25 cellular contexts compared by ENCODE assay signal in genomic region chr20:58751956-58752355, GRCh38.
"Had no signal": no experiment of that assay in that cellular context is flagged by ENCODE, and none has a peak within 500 bp of the region (broad histone marks: within the 10 kb centered on the region; RNA-seq: fewer than 3 reads in every experiment).

No MANE protein-coding gene starts in this region.

- H3K27ac ChIP-seq: adrenal gland, breast epithelium, KMS-11 had no signal

- H3K9me3 Mint-ChIP-seq: activated CD4-positive, alpha-beta memory T cell treated with anti-CD3 and anti-CD28 coated beads for 36 hours; activated CD4-positive, alpha-beta T cell treated with anti-CD3 and anti-CD28 coated beads, Interleukin-2, amount 10 ng/mL, durations not matched to agents 7 days and 5 days; activated naive CD4-positive, alpha-beta T cell treated with anti-CD3 and anti-CD28 coated beads for 36 hours; activated T-cell treated with anti-CD3 and anti-CD28 coated beads, Interleukin-2, amount 50 U/mL, for 24 hours; activated T-helper 1 cell treated with anti-CD3 and anti-CD28 coated beads, Interleukin-12 subunit alpha, Interleukin-12 subunit beta, Interleukin-2, Interleukin-4 antibody, amounts not matched to agents 30 ng/mL and 10 ng/mL and 1 ng/mL, durations not matched to agents 14 hours and 24 hours and 36 hours had no signal

- H3K4me3 ChIP-seq: adrenal gland, breast epithelium had no signal

- H3K4me1 ChIP-seq: adrenal gland, breast epithelium had no signal

- H3K4me1 Mint-ChIP-seq: activated CD4-positive, alpha-beta T cell treated with anti-CD3 and anti-CD28 coated beads, Interleukin-2, amount 10 ng/mL, durations not matched to agents 7 days and 5 days had no signal

- H3K4me3 Mint-ChIP-seq: activated CD4-positive, alpha-beta memory T cell treated with anti-CD3 and anti-CD28 coated beads for 36 hours; activated CD4-positive, alpha-beta T cell treated with anti-CD3 and anti-CD28 coated beads, Interleukin-2, amount 10 ng/mL, durations not matched to agents 7 days and 5 days; activated naive CD4-positive, alpha-beta T cell treated with anti-CD3 and anti-CD28 coated beads for 36 hours; activated naive CD8-positive, alpha-beta T cell; activated T-cell treated with anti-CD3 and anti-CD28 coated beads, Interleukin-2, amount 50 U/mL, for 24 hours; activated T-helper 1 cell treated with anti-CD3 and anti-CD28 coated beads, Interleukin-12 subunit alpha, Interleukin-12 subunit beta, Interleukin-2, Interleukin-4 antibody, amounts not matched to agents 30 ng/mL and 10 ng/mL and 1 ng/mL, durations not matched to agents 14 hours and 24 hours and 36 hours; T-helper 17 cell; WTC11 had no signal

- H3K36me3 ChIP-seq: adrenal gland, breast epithelium had no signal

- H3K27me3 ChIP-seq: adrenal gland had no signal

- DNase-seq: activated CD4-positive, alpha-beta memory T cell treated with anti-CD3 and anti-CD28 coated beads for 36 hours; activated CD4-positive, alpha-beta T cell treated with anti-CD3 and anti-CD28 coated beads, Interleukin-2, amount 10 ng/mL, durations not matched to agents 7 days and 5 days; activated CD4-positive, CD25-positive, alpha-beta regulatory T cell treated with anti-CD3 and anti-CD28 coated beads, Interleukin-2, amount 50 U/mL, for 72 hours; activated effector memory CD4-positive, alpha-beta T cell treated with Interleukin-2 at 50 U/mL for 16 hours; activated naive CD4-positive, alpha-beta T cell treated with anti-CD3 and anti-CD28 coated beads for 36 hours; activated T-cell treated with anti-CD3 and anti-CD28 coated beads, Interleukin-2, amount 50 U/mL, for 24 hours; adrenal gland; aorta; central memory CD4-positive, alpha-beta T cell; NCI-H1092; NCI-H1417; NCI-H1930; NCI-H2171 treated with DMSO at 0.1 percent for 48 hours; NCI-H345; NCI-H510A; NCI-H526 treated with DMSO at 0.1 percent for 48 hours; NCI-H82; SIG-M5; T-helper 17 cell; T-helper 9 cell had no signal

- H3K27ac Mint-ChIP-seq: activated CD4-positive, alpha-beta memory T cell treated with anti-CD3 and anti-CD28 coated beads for 36 hours; activated CD4-positive, alpha-beta T cell treated with anti-CD3 and anti-CD28 coated beads, Interleukin-2, amount 10 ng/mL, durations not matched to agents 7 days and 5 days; activated naive CD4-positive, alpha-beta T cell treated with anti-CD3 and anti-CD28 coated beads for 36 hours; activated naive CD8-positive, alpha-beta T cell; activated T-cell treated with anti-CD3 and anti-CD28 coated beads, Interleukin-2, amount 50 U/mL, for 24 hours; activated T-helper 1 cell treated with anti-CD3 and anti-CD28 coated beads, Interleukin-12 subunit alpha, Interleukin-12 subunit beta, Interleukin-2, Interleukin-4 antibody, amounts not matched to agents 30 ng/mL and 10 ng/mL and 1 ng/mL, durations not matched to agents 14 hours and 24 hours and 36 hours; T-helper 17 cell; WTC11 had no signal

- ATAC-seq: T-helper 17 cell, WTC11 had no signal

- H3K9ac ChIP-seq: KMS-11 had no signal

- H3K36me3 Mint-ChIP-seq: activated CD4-positive, alpha-beta memory T cell treated with anti-CD3 and anti-CD28 coated beads for 36 hours; activated naive CD8-positive, alpha-beta T cell; WTC11 had no signal

- H3K9me3 ChIP-seq: adrenal gland, breast epithelium had no signal
